Comparison of ENCODE assay signal across 14 cellular contexts in the genomic region with DNA sequence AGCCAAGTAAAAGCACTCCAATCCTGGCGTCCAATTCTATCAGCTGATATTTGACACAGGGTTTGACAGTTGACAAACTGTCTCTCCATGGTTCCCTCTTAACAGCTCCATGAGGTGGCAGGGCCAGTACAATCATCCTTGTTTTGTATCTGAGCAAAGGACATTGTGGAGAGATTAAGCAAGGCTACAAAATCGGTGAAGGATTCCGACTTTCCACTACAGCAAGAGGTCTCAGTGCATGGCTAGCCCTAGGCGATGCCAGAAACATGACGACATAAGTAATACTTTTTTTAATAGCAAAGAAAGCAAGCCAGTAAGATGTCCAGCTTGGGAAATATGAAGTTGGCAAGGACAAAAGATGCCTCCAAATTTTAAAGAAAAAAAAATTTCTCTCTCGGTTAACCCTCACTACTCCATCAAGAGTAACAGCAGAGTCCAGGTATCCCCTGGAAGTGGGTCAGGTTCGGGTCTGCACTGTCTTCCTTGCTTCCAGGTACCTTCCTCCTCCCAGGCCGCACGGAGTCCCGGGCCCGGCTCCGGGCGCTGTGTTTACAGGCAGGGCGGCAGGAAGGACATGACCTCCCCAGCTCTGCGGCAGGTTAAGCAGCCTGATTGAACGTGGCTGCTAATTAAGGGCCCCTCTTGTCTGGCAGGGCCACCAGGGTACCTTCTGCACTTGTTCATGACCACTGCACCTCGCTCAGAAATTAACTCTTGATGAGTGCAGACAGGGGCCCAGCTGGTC.
"Had no signal": no experiment of that assay in that cellular context is flagged by ENCODE, and none has a peak within 500 bp of the region (broad histone marks: within the 10 kb centered on the region; RNA-seq: fewer than 3 reads in every experiment).

No MANE protein-coding gene starts in this region.

- ATAC-seq: naive thymus-derived CD4-positive, alpha-beta T cell; right lobe of liver had no signal

- H3K27me3 Mint-ChIP-seq: naive thymus-derived CD4-positive, alpha-beta T cell had no signal

- H3K27ac Mint-ChIP-seq: naive thymus-derived CD4-positive, alpha-beta T cell had no signal

- DNase-seq: activated gamma-delta T cell treated with Interleukin-2 at 50 U/mL for 16 hours; activated naive CD4-positive, alpha-beta T cell treated with anti-CD3 and anti-CD28 coated beads, Interleukin-2, amount 50 U/mL, for 16 hours; amniotic stem cell; brain microvascular endothelial cell; cortex of kidney; foreskin melanocyte; midbrain; naive thymus-derived CD4-positive, alpha-beta T cell; nucleus accumbens; right lobe of liver; stimulated activated CD4-positive, alpha-beta T cell treated with anti-CD3 and anti-CD28 coated beads, Interleukin-2, amount 100 ng/mL, for 48 hours; stimulated activated naive CD4-positive, alpha-beta T cell treated with Interleukin-2 at 50 U/mL for 16 hours; T-helper 9 cell had no signal

- H3K9me3 Mint-ChIP-seq: neural crest cell had no signal

- H3K4me3 Mint-ChIP-seq: naive thymus-derived CD4-positive, alpha-beta T cell; neural crest cell had no signal

- H3K4me1 Mint-ChIP-seq: neural crest cell had no signal
